ENCODE assay signal across 1 cellular context in the genomic region with DNA sequence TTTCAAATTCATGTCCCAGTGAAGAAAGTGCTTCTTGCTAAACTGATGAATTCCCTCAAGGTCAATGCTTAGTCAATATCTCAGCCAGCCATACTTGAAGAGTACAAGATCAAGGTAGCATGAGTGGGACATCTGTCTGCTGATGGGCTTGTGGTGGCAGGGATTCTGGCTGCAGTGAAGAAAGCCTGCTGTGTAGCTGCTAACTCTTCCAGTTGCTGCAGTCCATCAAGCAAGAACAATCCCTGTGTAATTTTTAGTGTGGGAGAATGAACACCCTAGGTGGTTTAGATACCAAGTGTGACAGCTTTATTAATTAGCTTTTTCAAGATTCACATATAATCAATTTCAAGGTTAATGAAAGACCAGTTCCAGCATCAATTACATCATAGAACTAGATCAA.
A peak's percentile ranks its signal among the peaks of the same experiment; 100 is the strongest.
TF ChIP-seq lines count a peak whose summit lies in the region.

No MANE protein-coding gene starts in this region.

TF ChIP-seq in Ishikawa, 13 proteins besides CTCF, POLR2A, EP300 and RAD21 (continued from another document):
- TF ChIP-seq USF1 (IDR thresholded peaks at IDR 0.05) = no peak
- no peak for TF ChIP-seq TAF1 (IDR thresholded peaks at IDR 0.05; ENCODE audit: low read depth)
- TF ChIP-seq ZBTB7A (IDR thresholded peaks at IDR 0.05; ENCODE audit: low read depth) = no peak
- TF ChIP-seq CREB1 (IDR thresholded peaks at IDR 0.05; ENCODE audit: low read depth) = no peak
- TF ChIP-seq NFIC (IDR thresholded peaks at IDR 0.05) = peak; percentile 51
- TF ChIP-seq YY1 (IDR thresholded peaks at IDR 0.05; ENCODE audit: low read depth) = no peak
- TF ChIP-seq MAX (IDR thresholded peaks at IDR 0.05) = no peak
